In the genomic region with DNA sequence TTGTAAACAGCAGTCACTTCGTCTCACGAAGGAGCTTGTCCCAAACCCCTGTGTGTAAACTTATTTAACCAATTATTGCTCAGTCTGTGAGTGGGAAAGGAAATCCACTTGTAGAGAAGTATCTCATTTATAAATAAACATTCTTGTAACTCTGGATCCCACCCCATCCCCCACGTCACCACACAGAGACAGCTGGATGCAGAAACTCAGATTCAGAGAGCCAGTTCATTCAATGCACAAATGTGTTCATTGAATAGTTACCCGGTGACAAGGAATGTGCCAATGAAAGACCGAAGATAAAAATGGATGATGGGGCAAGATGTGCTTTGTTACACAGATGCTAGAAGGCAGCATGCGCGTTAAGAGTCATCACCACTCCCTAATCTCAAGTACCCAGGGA, we compare ENCODE assay signal across 26 cellular contexts. TPM values are rescaled to one million over a fixed set of nuclear protein-coding genes. Genes with fewer than 3 reads are reported as not detected.
DNase-seq lines count a peak whose midpoint lies in the region; ATAC-seq and TF ChIP-seq lines count a peak whose summit lies in the region.
"Had no signal": no experiment of that assay in that cellular context is flagged by ENCODE, and none has a peak within 500 bp of the region (broad histone marks: within the 10 kb centered on the region; RNA-seq: fewer than 3 reads in every experiment).

No MANE protein-coding gene starts in this region.

- no peaks in the 10 kb centered on the region for H3K9me3 ChIP-seq in WERI-Rb-1 (ENCODE audit: severe bottlenecking)
- H3K9me3 ChIP-seq: BLaER1 treated with 17β-estradiol and CSF1 and Interleukin-3, amounts not matched to agents 10 nM and 100 nM; body of pancreas; lower lobe of right lung; upper lobe of right lung had no signal

- TF ChIP-seq CTCF in dorsolateral prefrontal cortex (IDR thresholded peaks at IDR 0.05 in 54 of 56, conservative IDR thresholded peaks at IDR 0.05 in 2 of 56; ENCODE audit: low read depth in 1 of 56, partially characterized antibody in 56 of 56) (no peak), WERI-Rb-1 (IDR thresholded peaks at IDR 0.05; ENCODE audit: low read depth, low read length) (no peak)

- no peaks in the 10 kb centered on the region for H3K4me1 Mint-ChIP-seq in stimulated activated naive B cell treated with anti-CD40 and anti-IgM and Interleukin-4, amounts not matched to agents 10 μg/mL and 1 μg/mL and 100 μg/mL, for 72 hours
- H3K4me1 Mint-ChIP-seq: activated CD4-positive, alpha-beta T cell treated with anti-CD3 and anti-CD28 coated beads, Interleukin-2, amount 10 ng/mL, durations not matched to agents 24 days and 14 days; activated CD8-positive, alpha-beta memory T cell treated with anti-CD3 and anti-CD28 coated beads, Interleukin-2, amount 10 ng/mL, durations not matched to agents 7 days and 5 days; activated naive CD8-positive, alpha-beta T cell treated with anti-CD3 and anti-CD28 coated beads, Interleukin-2, amount 10 ng/mL, durations not matched to agents 7 days and 5 days; naive B cell had no signal

- DNase-seq in NCI-H510A treated with DMSO at 0.1 percent for 48 hours (lab: John Stamatoyannopoulos, UW) = peak; percentile 7
- DNase-seq in NCI-H510A (lab: John Stamatoyannopoulos, UW) = no peak
- DNase-seq in dorsolateral prefrontal cortex = peak in 4 of 10 donors; percentile 12 to 68 (median 43)
- peak; percentile 85 for DNase-seq in myocyte (ENCODE audit: low read depth)
- no peak for DNase-seq in WERI-Rb-1
- no peak for DNase-seq in NCI-H748 (lab: John Stamatoyannopoulos, UW; ENCODE audit: unreplicated experiment)
- no peak for DNase-seq in NCI-H69 (lab: John Stamatoyannopoulos, UW)
- DNase-seq in stimulated activated naive B cell treated with anti-CD40 and anti-IgM and Interleukin-4, amounts not matched to agents 10 μg/mL and 1 μg/mL and 100 μg/mL, for 72 hours = no peak
- DNase-seq: activated CD4-positive, alpha-beta T cell treated with anti-CD3 and anti-CD28 coated beads, Interleukin-2, amount 10 ng/mL, durations not matched to agents 24 days and 14 days; activated CD8-positive, alpha-beta memory T cell treated with anti-CD3 and anti-CD28 coated beads, Interleukin-2, amount 10 ng/mL, durations not matched to agents 7 days and 5 days; activated naive CD8-positive, alpha-beta T cell treated with anti-CD3 and anti-CD28 coated beads, Interleukin-2, amount 10 ng/mL, durations not matched to agents 7 days and 5 days; body of pancreas; Calu3; GF-D8; islet precursor cell; lower lobe of right lung; naive B cell; NCI-H1105 treated with DMSO at 0.1 percent for 48 hours; NCI-H774; PC-9; small intestine; stimulated activated CD4-positive, alpha-beta T cell treated with anti-CD3 and anti-CD28 coated beads, Interleukin-4, amount 100 ng/mL, for 4 hours; upper lobe of right lung had no signal

- no peak for ATAC-seq in stimulated activated naive B cell treated with anti-CD40 and anti-IgM and Interleukin-4, amounts not matched to agents 10 μg/mL and 1 μg/mL and 100 μg/mL, for 72 hours (replicated peaks)
- ATAC-seq: activated CD8-positive, alpha-beta memory T cell treated with anti-CD3 and anti-CD28 coated beads, Interleukin-2, amount 10 ng/mL, durations not matched to agents 7 days and 5 days; body of pancreas; lower lobe of right lung; upper lobe of right lung had no signal

- peak overlapping the region in 27 of 59 donors; percentile 0 to 44 (median 24) for H3K4me3 ChIP-seq in dorsolateral prefrontal cortex
- H3K4me3 ChIP-seq in WERI-Rb-1 (ENCODE audit: low read depth, low read length) = no peak overlapping the region
- H3K4me3 ChIP-seq: BLaER1 treated with 17β-estradiol and CSF1 and Interleukin-3, amounts not matched to agents 10 nM and 100 nM; body of pancreas; lower lobe of right lung; PC-9; upper lobe of right lung had no signal

- intact Hi-C loops in dorsolateral prefrontal cortex (cut with DNase I) = no loop called here

- H3K27ac ChIP-seq in dorsolateral prefrontal cortex (peak overlapping the region in 57 of 59 donors; percentile 6 to 85 (median 67)), WERI-Rb-1 (no peak overlapping the region)
- H3K27ac ChIP-seq: BLaER1 treated with 17β-estradiol and CSF1 and Interleukin-3, amounts not matched to agents 10 nM and 100 nM; body of pancreas; lower lobe of right lung; PC-9; upper lobe of right lung had no signal

- H3K4me3 Mint-ChIP-seq in stimulated activated naive B cell treated with anti-CD40 and anti-IgM and Interleukin-4, amounts not matched to agents 10 μg/mL and 1 μg/mL and 100 μg/mL, for 72 hours = no peak overlapping the region
- H3K4me3 Mint-ChIP-seq: activated CD4-positive, alpha-beta T cell treated with anti-CD3 and anti-CD28 coated beads, Interleukin-2, amount 10 ng/mL, durations not matched to agents 24 days and 14 days; activated CD8-positive, alpha-beta memory T cell treated with anti-CD3 and anti-CD28 coated beads, Interleukin-2, amount 10 ng/mL, durations not matched to agents 7 days and 5 days; activated naive CD8-positive, alpha-beta T cell treated with anti-CD3 and anti-CD28 coated beads, Interleukin-2, amount 10 ng/mL, durations not matched to agents 7 days and 5 days; activated T-helper 1 cell treated with anti-CD3 and anti-CD28 coated beads, Interleukin-12 subunit alpha, Interleukin-12 subunit beta, Interleukin-2, Interleukin-4 antibody, amounts not matched to agents 30 ng/mL and 10 ng/mL and 1 ng/mL, durations not matched to agents 14 hours and 24 hours and 36 hours; naive B cell had no signal

- no peak overlapping the region for H3K27ac Mint-ChIP-seq in stimulated activated naive B cell treated with anti-CD40 and anti-IgM and Interleukin-4, amounts not matched to agents 10 μg/mL and 1 μg/mL and 100 μg/mL, for 72 hours
- H3K27ac Mint-ChIP-seq: activated CD4-positive, alpha-beta T cell treated with anti-CD3 and anti-CD28 coated beads, Interleukin-2, amount 10 ng/mL, durations not matched to agents 24 days and 14 days; activated CD8-positive, alpha-beta memory T cell treated with anti-CD3 and anti-CD28 coated beads, Interleukin-2, amount 10 ng/mL, durations not matched to agents 7 days and 5 days; activated naive CD8-positive, alpha-beta T cell treated with anti-CD3 and anti-CD28 coated beads, Interleukin-2, amount 10 ng/mL, durations not matched to agents 7 days and 5 days; activated T-helper 1 cell treated with anti-CD3 and anti-CD28 coated beads, Interleukin-12 subunit alpha, Interleukin-12 subunit beta, Interleukin-2, Interleukin-4 antibody, amounts not matched to agents 30 ng/mL and 10 ng/mL and 1 ng/mL, durations not matched to agents 14 hours and 24 hours and 36 hours; naive B cell; progenitor cell of endocrine pancreas had no signal

- no peaks in the 10 kb centered on the region for H3K9me3 Mint-ChIP-seq in stimulated activated naive B cell treated with anti-CD40 and anti-IgM and Interleukin-4, amounts not matched to agents 10 μg/mL and 1 μg/mL and 100 μg/mL, for 72 hours
- H3K9me3 Mint-ChIP-seq: activated CD4-positive, alpha-beta T cell treated with anti-CD3 and anti-CD28 coated beads, Interleukin-2, amount 10 ng/mL, durations not matched to agents 24 days and 14 days; activated naive CD8-positive, alpha-beta T cell treated with anti-CD3 and anti-CD28 coated beads, Interleukin-2, amount 10 ng/mL, durations not matched to agents 7 days and 5 days; activated T-helper 1 cell treated with anti-CD3 and anti-CD28 coated beads, Interleukin-12 subunit alpha, Interleukin-12 subunit beta, Interleukin-2, Interleukin-4 antibody, amounts not matched to agents 30 ng/mL and 10 ng/mL and 1 ng/mL, durations not matched to agents 14 hours and 24 hours and 36 hours had no signal

- peaks cover 0 to 5% of the 10 kb centered on the region in 2 donors for H3K27me3 Mint-ChIP-seq in stimulated activated naive B cell treated with anti-CD40 and anti-IgM and Interleukin-4, amounts not matched to agents 10 μg/mL and 1 μg/mL and 100 μg/mL, for 72 hours
- H3K27me3 Mint-ChIP-seq: activated CD4-positive, alpha-beta T cell treated with anti-CD3 and anti-CD28 coated beads, Interleukin-2, amount 10 ng/mL, durations not matched to agents 24 days and 14 days; activated CD8-positive, alpha-beta memory T cell treated with anti-CD3 and anti-CD28 coated beads, Interleukin-2, amount 10 ng/mL, durations not matched to agents 7 days and 5 days; activated naive CD8-positive, alpha-beta T cell treated with anti-CD3 and anti-CD28 coated beads, Interleukin-2, amount 10 ng/mL, durations not matched to agents 7 days and 5 days; progenitor cell of endocrine pancreas had no signal

- H3K36me3 Mint-ChIP-seq in stimulated activated naive B cell treated with anti-CD40 and anti-IgM and Interleukin-4, amounts not matched to agents 10 μg/mL and 1 μg/mL and 100 μg/mL, for 72 hours = peaks cover 7 to 10% of the 10 kb centered on the region in 2 donors
- H3K36me3 Mint-ChIP-seq: activated CD8-positive, alpha-beta memory T cell treated with anti-CD3 and anti-CD28 coated beads, Interleukin-2, amount 10 ng/mL, durations not matched to agents 7 days and 5 days; activated naive CD8-positive, alpha-beta T cell treated with anti-CD3 and anti-CD28 coated beads, Interleukin-2, amount 10 ng/mL, durations not matched to agents 7 days and 5 days had no signal

- H3K27me3 ChIP-seq in dorsolateral prefrontal cortex (no peaks in the 10 kb centered on the region), WERI-Rb-1 (ENCODE audit: insufficient read depth, low read depth, severe bottlenecking) (no peaks in the 10 kb centered on the region)
- H3K27me3 ChIP-seq: BLaER1 treated with 17β-estradiol and CSF1 and Interleukin-3, amounts not matched to agents 10 nM and 100 nM; body of pancreas; upper lobe of right lung had no signal

- no peaks in the 10 kb centered on the region for H3K36me3 ChIP-seq in WERI-Rb-1
- H3K36me3 ChIP-seq: BLaER1 treated with 17β-estradiol and CSF1 and Interleukin-3, amounts not matched to agents 10 nM and 100 nM; lower lobe of right lung; upper lobe of right lung had no signal

RNA-seq across cellular contexts. Expression of a gene that starts 8.3 kb away (rescaled TPM):
- total RNA-seq in dorsolateral prefrontal cortex (1 to 10 TPM in 58 of 120 experiments, under 1 TPM in 18, not detected in 44; 0.61 to 3.7 (median 1.4) TPM), myocyte (not detected in 2 replicates)
- polyA plus RNA-seq in myocyte (2012) = not detected
- total RNA-seq: activated CD4-positive, alpha-beta T cell treated with anti-CD3 and anti-CD28 coated beads, Interleukin-2, amount 10 ng/mL, durations not matched to agents 24 days and 14 days; activated CD8-positive, alpha-beta memory T cell treated with anti-CD3 and anti-CD28 coated beads, Interleukin-2, amount 10 ng/mL, durations not matched to agents 7 days and 5 days; activated T-helper 1 cell treated with anti-CD3 and anti-CD28 coated beads, Interleukin-12 subunit alpha, Interleukin-12 subunit beta, Interleukin-2, Interleukin-4 antibody, amounts not matched to agents 30 ng/mL and 10 ng/mL and 1 ng/mL, durations not matched to agents 14 hours and 24 hours and 36 hours; body of pancreas; Calu3; lower lobe of right lung; PC-9; progenitor cell of endocrine pancreas; upper lobe of right lung had no signal

RNA-seq across cellular contexts. Expression of a gene that starts 26.2 kb away (rescaled TPM):
- total RNA-seq in dorsolateral prefrontal cortex = 100 to 1,000 TPM in 2 of 120 experiments, 10 to 100 TPM in 118; 29.0 to 104 (median 64.3) TPM
- total RNA-seq in myocyte = 108 and 115 TPM in 2 replicates
- 90.0 TPM for polyA plus RNA-seq in myocyte (2012)

Comparison
In these comparisons a context has a peak if more than half of its experiments do, and no peak if none do; other contexts are left out.
1. DNase-seq: peak in NCI-H510A treated with DMSO at 0.1 percent for 48 hours (single experiment) and myocyte (single experiment); none in NCI-H510A (single experiment), WERI-Rb-1 (single experiment), NCI-H748 (single experiment), NCI-H69 (single experiment) and stimulated activated naive B cell treated with anti-CD40 and anti-IgM and Interleukin-4, amounts not matched to agents 10 μg/mL and 1 μg/mL and 100 μg/mL, for 72 hours (single experiment).